Comparison of ENCODE assay signal across 16 cellular contexts in the genomic region with DNA sequence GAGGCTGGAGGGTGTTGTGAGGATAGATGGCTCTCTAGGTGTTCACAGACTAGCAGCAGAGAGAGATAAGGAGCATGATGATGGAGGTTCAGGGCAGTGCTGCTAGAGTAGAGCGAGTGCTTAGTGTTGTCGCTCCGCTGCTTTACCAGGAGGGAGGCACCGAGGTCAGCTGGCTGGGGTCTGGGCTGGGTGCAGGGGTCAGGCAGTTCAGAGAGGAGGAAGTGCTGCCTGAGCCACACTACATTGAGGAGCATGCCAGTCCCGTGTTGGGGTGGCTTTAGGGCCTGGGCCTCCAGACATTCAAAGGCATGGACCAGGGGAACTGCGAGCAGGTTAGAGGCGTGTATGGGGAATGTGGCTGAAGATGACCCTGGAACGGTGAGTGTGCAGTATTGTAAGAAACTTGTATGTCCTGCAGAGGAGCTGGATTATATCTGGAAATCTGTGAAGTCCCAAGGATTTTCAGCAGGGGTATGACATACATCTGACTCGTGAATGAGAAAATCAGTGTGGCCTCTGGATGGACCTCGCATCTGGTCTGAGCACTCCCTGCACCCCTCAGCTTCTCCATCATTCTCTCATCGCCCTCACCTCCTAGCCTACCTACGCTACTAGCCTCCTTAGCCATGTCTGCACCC.
A peak's percentile ranks its signal among the peaks of the same experiment; 100 is the strongest.
DNase-seq lines count a peak whose midpoint lies in the region; ATAC-seq and TF ChIP-seq lines count a peak whose summit lies in the region.
"Had no signal": no experiment of that assay in that cellular context is flagged by ENCODE, and none has a peak within 500 bp of the region (broad histone marks: within the 10 kb centered on the region; RNA-seq: fewer than 3 reads in every experiment).

No MANE protein-coding gene starts in this region.

- no peak overlapping the region for H4K5ac ChIP-seq in H9 (ENCODE audit: insufficient read length, low read depth, low read length)

- no peaks in the 10 kb centered on the region for H3K4me1 Mint-ChIP-seq in H9
- peaks cover 17% of the 10 kb centered on the region for H3K4me1 Mint-ChIP-seq in activated naive CD8-positive, alpha-beta T cell treated with anti-CD3 and anti-CD28 coated beads, Interleukin-2, amount 10 ng/mL, durations not matched to agents 7 days and 5 days

- no CpG with 5 or more reads among the region's 12 CpGs for WGBS in H9 (ENCODE audit: extremely low coverage, insufficient read length, low lambda C conversion rate)

- H4K20me1 ChIP-seq in H9 (ENCODE audit: control insufficient read depth, insufficient read depth, insufficient read length), result no peaks in the 10 kb centered on the region

- no peak overlapping the region for H2AFZ ChIP-seq in H9 (ENCODE audit: low read length)

- H3K4me2 ChIP-seq in H9 (ENCODE audit: insufficient read depth, insufficient read length, low read length) (no peak overlapping the region), skeletal muscle satellite cell (ENCODE audit: low read length) (peak overlapping the region; percentile 65)

- peaks cover 41 to 67% (median 60%) of the 10 kb centered on the region in 3 experiments; a peak in 6 of 7 replicates for H3K36me3 Mint-ChIP-seq in H9 (ENCODE audit: insufficient read depth in 1 of 3, low read depth in 3 of 3)
- peaks cover 46% of the 10 kb centered on the region for H3K36me3 Mint-ChIP-seq in activated naive CD8-positive, alpha-beta T cell treated with anti-CD3 and anti-CD28 coated beads, Interleukin-2, amount 10 ng/mL, durations not matched to agents 7 days and 5 days

- no peaks in the 10 kb centered on the region for H3K4me1 ChIP-seq in H9 (ENCODE audit: insufficient read depth, low read length)
- peaks cover 50% of the 10 kb centered on the region for H3K4me1 ChIP-seq in skeletal muscle satellite cell (ENCODE audit: control insufficient read depth, insufficient read depth, low read length)

- no peak overlapping the region for H3K14ac ChIP-seq in H9 (ENCODE audit: insufficient read depth, low read length)

- DNase-seq in H9, result no peak
- no peak for DNase-seq in activated naive CD8-positive, alpha-beta T cell treated with anti-CD3 and anti-CD28 coated beads, Interleukin-2, amount 10 ng/mL, durations not matched to agents 7 days and 5 days
- peak; percentile 68 for DNase-seq in fibroblast of mammary gland (ENCODE audit: low read depth)
- DNase-seq in NCI-H2029 treated with DMSO at 0.1 percent for 48 hours (lab: John Stamatoyannopoulos, UW), result no peak
- no peak for DNase-seq in T-helper 2 cell
- DNase-seq: activated CD4-positive, alpha-beta T cell treated with anti-CD3 and anti-CD28 coated beads for 4 hours; brain microvascular endothelial cell; NCI-H1048; NCI-H345; OCI-M1; ovary; T-helper 1 cell had no signal

- H3K4me3 Mint-ChIP-seq in H9, result no peak overlapping the region
- H3K4me3 Mint-ChIP-seq in activated naive CD8-positive, alpha-beta T cell treated with anti-CD3 and anti-CD28 coated beads, Interleukin-2, amount 10 ng/mL, durations not matched to agents 7 days and 5 days, result no peak overlapping the region

- H3K27ac ChIP-seq in H9 (ENCODE audit: insufficient read length, low read depth, low read length), result no peak overlapping the region
- H3K27ac ChIP-seq: ovary had no signal

- peaks cover 65% of the 10 kb centered on the region for H3K36me3 ChIP-seq in skeletal muscle satellite cell (ENCODE audit: insufficient read depth, low read length)
- H3K36me3 ChIP-seq: ovary had no signal

- H2BK15ac ChIP-seq in H9 (ENCODE audit: low read depth, low read length), result no peak overlapping the region

- H3K9me3 ChIP-seq in H9 (ENCODE audit: control insufficient read depth, low read depth, low read length) (no peaks in the 10 kb centered on the region), skeletal muscle satellite cell (replicated peaks; ENCODE audit: low read length) (no peaks in the 10 kb centered on the region)
- H3K9me3 ChIP-seq: ovary had no signal

- no peak overlapping the region for H3K4ac ChIP-seq in H9 (ENCODE audit: low read depth, low read length)

- H2BK12ac ChIP-seq in H9 (ENCODE audit: insufficient read length, low read depth, low read length), result no peak overlapping the region

- no peaks in the 10 kb centered on the region for H3K79me1 ChIP-seq in H9 (ENCODE audit: insufficient read depth, low read depth, low read length, poor library complexity, severe bottlenecking)

- H3K4me3 ChIP-seq in fibroblast of mammary gland (ENCODE audit: control insufficient read depth, low read depth, low read length) (no peak overlapping the region), skeletal muscle satellite cell (ENCODE audit: low read length) (peak overlapping the region; percentile 24)
- H3K4me3 ChIP-seq: ovary had no signal

- no peaks in the 10 kb centered on the region for H3K9me3 Mint-ChIP-seq in H9
- H3K9me3 Mint-ChIP-seq in activated naive CD8-positive, alpha-beta T cell treated with anti-CD3 and anti-CD28 coated beads, Interleukin-2, amount 10 ng/mL, durations not matched to agents 7 days and 5 days, result no peaks in the 10 kb centered on the region

- H2AK5ac ChIP-seq in H9 (ENCODE audit: insufficient read length, low read length), result no peak overlapping the region

- H3K18ac ChIP-seq in H9 (ENCODE audit: insufficient read length, low read depth, low read length), result no peak overlapping the region

- POLR2A ChIA-PET in activated naive CD8-positive, alpha-beta T cell treated with anti-CD3 and anti-CD28 coated beads, Interleukin-2, amount 10 ng/mL, durations not matched to agents 7 days and 5 days (lab: Charles Lee), result no interaction called here

- no peak overlapping the region for H4K91ac ChIP-seq in H9 (ENCODE audit: insufficient read length, low read depth, low read length)

- H3K27me3 ChIP-seq in H9 (ENCODE audit: insufficient read depth, low read length), result no peaks in the 10 kb centered on the region; the same call in 1 of the 2 replicates
- no peaks in the 10 kb centered on the region for H3K27me3 ChIP-seq in skeletal muscle satellite cell (ENCODE audit: control insufficient read depth, insufficient read depth, low read length)
- H3K27me3 ChIP-seq: brain microvascular endothelial cell, ovary had no signal

- no peak overlapping the region for H3T11ph ChIP-seq in H9 (ENCODE audit: low read length)

- H3K23me2 ChIP-seq in H9 (ENCODE audit: insufficient read length, low read depth, low read length, poor library complexity, severe bottlenecking), result no peaks in the 10 kb centered on the region

- H3K23ac ChIP-seq in H9 (ENCODE audit: insufficient read length, low read depth, low read length), result no peak overlapping the region

- H3K79me2 ChIP-seq in H9 (ENCODE audit: insufficient read depth, low read length), result no peaks in the 10 kb centered on the region

- no peak overlapping the region for H2BK120ac ChIP-seq in H9 (ENCODE audit: low read depth, low read length, poor library complexity, severe bottlenecking)

- H3K9ac ChIP-seq in H9 (ENCODE audit: extremely low read depth, insufficient read length, low read length) (no peak overlapping the region), skeletal muscle satellite cell (ENCODE audit: low read depth, low read length) (peak overlapping the region; percentile 61)

- H4K8ac ChIP-seq in H9 (replicated peaks; ENCODE audit: insufficient read length, low read depth, low read length), result no peak overlapping the region

- no peak overlapping the region for H3K56ac ChIP-seq in H9 (ENCODE audit: insufficient read length, low read depth, low read length)

- peak; percentile 26 for ATAC-seq in activated naive CD8-positive, alpha-beta T cell treated with anti-CD3 and anti-CD28 coated beads, Interleukin-2, amount 10 ng/mL, durations not matched to agents 7 days and 5 days (ENCODE audit: low read depth)
- ATAC-seq in GM21737 (IDR thresholded peaks at IDR 0.05; ENCODE audit: unreplicated experiment) (no peak), GM18517 (IDR thresholded peaks at IDR 0.05; ENCODE audit: unreplicated experiment) (no peak)
- ATAC-seq: HepG2 had no signal

- no peak overlapping the region for H2BK5ac ChIP-seq in H9 (ENCODE audit: insufficient read length, low read length)

- H2BK20ac ChIP-seq in H9 (ENCODE audit: low read depth, low read length, poor library complexity, severe bottlenecking), result no peak overlapping the region

- peak overlapping the region in 2 of 3 experiments; percentile 2 to 4; a peak in 2 of 7 replicates for H3K27ac Mint-ChIP-seq in H9
- no peak overlapping the region for H3K27ac Mint-ChIP-seq in activated naive CD8-positive, alpha-beta T cell treated with anti-CD3 and anti-CD28 coated beads, Interleukin-2, amount 10 ng/mL, durations not matched to agents 7 days and 5 days

- no peaks in the 10 kb centered on the region for H3K27me3 Mint-ChIP-seq in H9 (ENCODE audit: low read depth)
- H3K27me3 Mint-ChIP-seq in activated naive CD8-positive, alpha-beta T cell treated with anti-CD3 and anti-CD28 coated beads, Interleukin-2, amount 10 ng/mL, durations not matched to agents 7 days and 5 days, result no peaks in the 10 kb centered on the region

- no peak for TF ChIP-seq CTCF in H9 (conservative IDR thresholded peaks at IDR 0.05)
- no peak for TF ChIP-seq CTCF in fibroblast of mammary gland (conservative IDR thresholded peaks at IDR 0.05; ENCODE audit: control insufficient read depth, insufficient read depth, low read depth, low read length)
